ENCODE assay signal across 8 cellular contexts in genomic region chr4:84971319-84971932, GRCh38. TPM values are rescaled to one million over a fixed set of nuclear protein-coding genes. Genes with fewer than 3 reads are reported as not detected.
DNase-seq lines count a peak whose midpoint lies in the region; ATAC-seq and TF ChIP-seq lines count a peak whose summit lies in the region.

No MANE protein-coding gene starts in this region.

- peak; percentile 32 to 52 for TF ChIP-seq CTCF in left lung (IDR thresholded peaks at IDR 0.05)

- DNase-seq in AG08395 (ENCODE audit: low spot score) (peak; percentile 56), NCI-H1930 (lab: John Stamatoyannopoulos, UW) (peak; percentile 20 to 27), amniotic stem cell (lab: John Stamatoyannopoulos, UW) (peak; percentile 70), left lung (no peak), NK-92 (lab: John Stamatoyannopoulos, UW; ENCODE audit: unreplicated experiment) (no peak)

- intact Hi-C loops in left lung (cut with DNase I): loop anchor here in 1 of 2 donors (5.0 to 10.0 kb wide), 2 partner anchors 219 to 387 kb away; partner anchors contain the start of gene CDS1

- H3K4me3 ChIP-seq in left lung: no peak overlapping the region

- peaks cover 0 to 29% of the 10 kb centered on the region in 2 donors for H3K4me1 ChIP-seq in left lung

- H3K9me3 ChIP-seq in left lung: no peaks in the 10 kb centered on the region

- ATAC-seq in GM18909 (IDR thresholded peaks at IDR 0.05; ENCODE audit: poor library complexity, unreplicated experiment) (peak; percentile 61), left lung (peak; percentile 15), GM19463 (IDR thresholded peaks at IDR 0.05; ENCODE audit: unreplicated experiment) (no peak), GM18502 (IDR thresholded peaks at IDR 0.05; ENCODE audit: poor library complexity, unreplicated experiment) (no peak)

- H3K36me3 ChIP-seq in left lung: no peaks in the 10 kb centered on the region

- no peaks in the 10 kb centered on the region for H3K27me3 ChIP-seq in left lung

- H3K27ac ChIP-seq in left lung: no peak overlapping the region

RNA-seq across cellular contexts. Expression of gene WDFY3, which starts 4.9 kb away (rescaled TPM):
- total RNA-seq in left lung: 100 to 1,000 TPM in 1 of 2 donors, 10 to 100 TPM in 1; 86.7 to 137 TPM

Comparison
In these comparisons a context has a peak if more than half of its experiments do, and no peak if none do; other contexts are left out.
1. DNase-seq: peak in AG08395 (single experiment), NCI-H1930 (2 of 2) and amniotic stem cell (single experiment); none in left lung (0 of 2) and NK-92 (single experiment).
2. ATAC-seq: peak in GM18909 (single experiment) and left lung (single experiment); none in GM19463 (single experiment) and GM18502 (single experiment).